In the genomic region with DNA sequence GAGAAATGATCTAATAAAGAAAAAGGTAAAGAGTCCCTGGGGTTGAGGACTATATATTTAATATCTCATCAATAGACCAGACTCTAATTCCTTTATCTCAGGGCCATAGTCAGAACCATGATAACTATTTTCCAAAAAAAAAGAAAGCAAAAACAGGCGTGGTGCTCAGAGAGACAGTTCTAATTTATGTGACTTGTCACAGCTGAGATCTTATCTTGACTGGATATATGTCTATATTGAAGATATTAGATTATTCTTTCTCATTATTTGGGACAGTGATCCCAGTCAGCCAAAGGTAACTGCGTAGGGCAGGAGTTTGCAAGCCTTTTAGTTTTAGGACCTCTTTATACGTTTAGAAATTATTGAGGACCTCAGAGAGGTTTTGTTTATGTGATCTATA, we compare ENCODE assay signal across 8 cellular contexts.
"Had no signal": no experiment of that assay in that cellular context is flagged by ENCODE, and none has a peak within 500 bp of the region (broad histone marks: within the 10 kb centered on the region; RNA-seq: fewer than 3 reads in every experiment).

No MANE protein-coding gene starts in this region.

- H3K4me3 ChIP-seq: GM23248, HAP-1 had no signal

- FAIRE-seq: HepG2 had no signal

- H3K9ac ChIP-seq: GM23248 had no signal

- H3K4me1 ChIP-seq: HAP-1 had no signal

- H3K9me3 ChIP-seq: HAP-1 had no signal

- H2AFZ ChIP-seq: GM23248 had no signal

- H3K36me3 ChIP-seq: HAP-1 had no signal

- ATAC-seq: HCT116, HepG2 had no signal

- H3K27ac ChIP-seq: GM23248, HL-60 had no signal

- DNase-seq: GM23248, GOT3, H7, KG1 had no signal
